22 cellular contexts compared by ENCODE assay signal in the genomic region with DNA sequence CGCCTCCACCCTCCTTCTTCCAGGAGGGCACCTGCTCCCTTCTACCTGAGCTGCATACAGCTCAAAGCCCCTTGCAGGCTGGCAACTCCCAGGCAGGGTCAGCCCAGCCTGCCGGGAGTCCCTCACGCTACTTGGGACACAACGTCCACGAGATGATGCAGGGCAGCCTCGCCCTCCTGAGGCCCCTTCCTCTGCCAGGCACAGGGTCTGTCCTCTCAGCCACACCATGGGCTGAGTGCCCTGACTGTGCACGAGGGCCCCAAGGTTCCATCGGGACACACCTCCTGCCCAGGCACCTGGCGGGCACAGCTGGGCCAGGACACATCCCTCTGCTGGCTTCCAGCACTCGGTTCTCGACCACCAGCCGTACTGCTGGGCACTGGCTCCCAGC. TPM values are rescaled to one million over a fixed set of nuclear protein-coding genes. Genes with fewer than 3 reads are reported as not detected.
DNase-seq lines count a peak whose midpoint lies in the region; ATAC-seq, FAIRE-seq and TF ChIP-seq lines count a peak whose summit lies in the region.
"Had no signal": no experiment of that assay in that cellular context is flagged by ENCODE, and none has a peak within 500 bp of the region (broad histone marks: within the 10 kb centered on the region; RNA-seq: fewer than 3 reads in every experiment).

No MANE protein-coding gene starts in this region.

- TF ChIP-seq EP300 in H1 (IDR thresholded peaks at IDR 0.05; ENCODE audit: borderline replicate concordance in 1 of 2, low read depth in 2 of 2, low read length in 2 of 2): no peak

- H2AK5ac ChIP-seq in H1 (ENCODE audit: low read depth, low read length): peak overlapping the region; percentile 39; the same call in 1 of the 2 replicates

- peaks cover 4% of the 10 kb centered on the region for H3K27me3 ChIP-seq in NT2/D1 (ENCODE audit: insufficient read depth, insufficient read length)
- peaks cover 0 to 7% (median 0%) of the 10 kb centered on the region in 4 experiments; a peak in 3 of 7 replicates for H3K27me3 ChIP-seq in H1 (replicated peaks in 1 of 4; ENCODE audit: control insufficient read depth in 3 of 4, extremely low read depth in 1 of 4, insufficient read depth in 3 of 4, low read length in 3 of 4)

- peaks cover 0 to 6% of the 10 kb centered on the region in 2 experiments for H4K20me1 ChIP-seq in H1 (replicated peaks in 1 of 2; ENCODE audit: control insufficient read depth in 1 of 2, insufficient read depth in 2 of 2, low read length in 2 of 2)

- H3K4me2 ChIP-seq in H1 (ENCODE audit: insufficient read depth in 1 of 2, low read depth in 2 of 2, low read length in 2 of 2): no peak overlapping the region

- H3K56ac ChIP-seq in H1 (replicated peaks; ENCODE audit: insufficient read length, low read depth, low read length): no peak overlapping the region

- no peak for TF ChIP-seq POLR2A in H1 (IDR thresholded peaks at IDR 0.05; ENCODE audit: control extremely low read depth in 1 of 2, low read depth in 2 of 2, low read length in 2 of 2)

- DNase-seq in activated T-cell treated with anti-CD3 and anti-CD28 coated beads, Interleukin-2, amount 50 U/mL, for 72 hours: no peak
- DNase-seq in activated T-cell treated with anti-CD3 and anti-CD28 coated beads, Interleukin-2, amount 50 U/mL, for 48 hours: no peak
- DNase-seq in NT2/D1 (ENCODE audit: low read depth, low spot score) (no peak), H1 (ENCODE audit: low read depth in 1 of 2, low spot score in 2 of 2) (no peak), RWPE1 (ENCODE audit: low spot score) (no peak), NCI-H2196 (lab: John Stamatoyannopoulos, UW; ENCODE audit: unreplicated experiment) (no peak)
- no peak for DNase-seq in stimulated activated effector memory CD8-positive, alpha-beta T cell treated with anti-CD3 and anti-CD28 coated beads, Interleukin-12 subunit alpha, Interleukin-12 subunit beta, amount 100 ng/mL, for 72 hours (ENCODE audit: low spot score in 2 of 2)
- DNase-seq: ACHN, Calu3, DMS79 treated with DMSO at 0.1 percent for 48 hours, KBM-7, NCI-H1105 treated with DMSO at 0.1 percent for 48 hours, NCI-H146, NCI-H2029, NCI-H446 treated with DMSO at 0.1 percent for 48 hours, NCI-H526, SHP77 treated with DMSO at 0.1 percent for 48 hours had no signal

- H3K27ac ChIP-seq in H1 (ENCODE audit: low read depth, low read length): no peak overlapping the region
- H3K27ac ChIP-seq in RWPE1: no peak overlapping the region
- H3K27ac ChIP-seq: 22Rv1 had no signal

- peaks cover 4% of the 10 kb centered on the region; the same call in 1 of the 2 replicates for H3K23me2 ChIP-seq in H1 (ENCODE audit: low read depth, low read length)

- no peak overlapping the region for H4K91ac ChIP-seq in H1 (replicated peaks; ENCODE audit: insufficient read length, low read length)

- no peak overlapping the region for H2BK15ac ChIP-seq in H1 (ENCODE audit: low read length)

- H2BK120ac ChIP-seq in H1 (replicated peaks; ENCODE audit: low read depth, low read length): no peak overlapping the region

- H2BK5ac ChIP-seq in H1 (ENCODE audit: low read depth, low read length): no peak overlapping the region

- no peak overlapping the region for H3K27ac Mint-ChIP-seq in activated T-cell treated with anti-CD3 and anti-CD28 coated beads, Interleukin-2, amount 50 U/mL, for 72 hours
- peak overlapping the region; percentile 89 for H3K27ac Mint-ChIP-seq in stimulated activated effector memory CD8-positive, alpha-beta T cell treated with anti-CD3 and anti-CD28 coated beads, Interleukin-12 subunit alpha, Interleukin-12 subunit beta, amount 100 ng/mL, for 72 hours

- H3K27me3 Mint-ChIP-seq in activated T-cell treated with anti-CD3 and anti-CD28 coated beads, Interleukin-2, amount 50 U/mL, for 72 hours (ENCODE audit: low read depth): no peaks in the 10 kb centered on the region

- no peak for TF ChIP-seq RAD21 in H1 (IDR thresholded peaks at IDR 0.05 in 1 of 2, conservative IDR thresholded peaks at IDR 0.05 in 1 of 2; ENCODE audit: low read depth in 2 of 2, low read length in 2 of 2)

- peak; percentile 7 to 19 for ATAC-seq in activated T-cell treated with anti-CD3 and anti-CD28 coated beads, Interleukin-2, amount 50 U/mL, for 72 hours (replicated peaks in 1 of 2)
- ATAC-seq in stimulated activated effector memory CD8-positive, alpha-beta T cell treated with anti-CD3 and anti-CD28 coated beads, Interleukin-12 subunit alpha, Interleukin-12 subunit beta, amount 100 ng/mL, for 72 hours: no peak

- no peak overlapping the region for H3K4me3 Mint-ChIP-seq in activated T-cell treated with anti-CD3 and anti-CD28 coated beads, Interleukin-2, amount 50 U/mL, for 72 hours
- peak overlapping the region; percentile 5 for H3K4me3 Mint-ChIP-seq in stimulated activated effector memory CD8-positive, alpha-beta T cell treated with anti-CD3 and anti-CD28 coated beads, Interleukin-12 subunit alpha, Interleukin-12 subunit beta, amount 100 ng/mL, for 72 hours

- POLR2A ChIA-PET in H1 (lab: Charles Lee; ENCODE audit: partially characterized antibody) (interaction anchor here (1.1 to 1.2 kb wide), 2 partner anchors 14 to 31 kb away, joined by 4 to 5 read pairs; partner anchors contain the start of gene ZC3H18), RWPE1 (lab: Yijun Ruan, JAX; ENCODE audit: low non-redundant PET) (no interaction called here)

- peaks cover 13% of the 10 kb centered on the region for H3K4me1 Mint-ChIP-seq in activated T-cell treated with anti-CD3 and anti-CD28 coated beads, Interleukin-2, amount 50 U/mL, for 72 hours (ENCODE audit: low read depth)
- H3K4me1 Mint-ChIP-seq in stimulated activated effector memory CD8-positive, alpha-beta T cell treated with anti-CD3 and anti-CD28 coated beads, Interleukin-12 subunit alpha, Interleukin-12 subunit beta, amount 100 ng/mL, for 72 hours: peaks cover 32% of the 10 kb centered on the region

- H3K36me3 Mint-ChIP-seq in activated T-cell treated with anti-CD3 and anti-CD28 coated beads, Interleukin-2, amount 50 U/mL, for 72 hours (ENCODE audit: insufficient read depth in 2 of 2): peaks cover 7 to 11% of the 10 kb centered on the region in 2 donors
- H3K36me3 Mint-ChIP-seq in stimulated activated effector memory CD8-positive, alpha-beta T cell treated with anti-CD3 and anti-CD28 coated beads, Interleukin-12 subunit alpha, Interleukin-12 subunit beta, amount 100 ng/mL, for 72 hours: peaks cover 47% of the 10 kb centered on the region
- H3K36me3 Mint-ChIP-seq: CD14-positive monocyte had no signal

- H2AFZ ChIP-seq in H1 (ENCODE audit: low read length): no peak overlapping the region

- H2BK12ac ChIP-seq in H1 (ENCODE audit: low read depth, low read length): 0 out of 2 replicates have a peak overlapping the region, but pooled peaks have one; percentile 50

- FAIRE-seq in H1 (lab: Jason Lieb, UNC): no peak
- FAIRE-seq: GM12892, H54 had no signal

- H3K4me1 ChIP-seq in NT2/D1 (ENCODE audit: insufficient read depth, insufficient read length) (peaks cover 41% of the 10 kb centered on the region), H1 (replicated peaks in 1 of 4; ENCODE audit: control insufficient read depth in 3 of 4, insufficient read depth in 4 of 4, low read length in 3 of 4) (peaks cover 0 to 16% (median 4%) of the 10 kb centered on the region in 4 experiments; a peak in 5 of 7 replicates)
- H3K4me1 ChIP-seq: BE2C had no signal

- H4K8ac ChIP-seq in H1 (ENCODE audit: extremely low read depth, insufficient read depth, low read length): peak overlapping the region; percentile 51; the same call in 1 of the 2 replicates

- H3K9ac ChIP-seq in NT2/D1 (ENCODE audit: insufficient read length, low read depth): peak overlapping the region; percentile 50
- H3K9ac ChIP-seq in H1 (replicated peaks in 1 of 4; ENCODE audit: extremely low read depth in 1 of 4, low read depth in 3 of 4, low read length in 3 of 4): no peak overlapping the region

- H3K14ac ChIP-seq in H1 (ENCODE audit: insufficient read length): no peak overlapping the region

- H3K4ac ChIP-seq in H1 (replicated peaks; ENCODE audit: insufficient read length, low read depth, low read length): no peak overlapping the region

- no peak overlapping the region for H3K18ac ChIP-seq in H1 (ENCODE audit: extremely low read depth, low read length)

- no peaks in the 10 kb centered on the region for H3K79me2 ChIP-seq in H1 (ENCODE audit: control insufficient read depth in 1 of 2, insufficient read depth in 2 of 2, low read length in 2 of 2)

- no peak overlapping the region for H3K4me3 ChIP-seq in NT2/D1 (ENCODE audit: insufficient read length, low read depth)
- no peak overlapping the region for H3K4me3 ChIP-seq in H1 (ENCODE audit: extremely low read depth in 1 of 4, insufficient read depth in 2 of 4, low read depth in 3 of 4, low read length in 4 of 4)

- no peak overlapping the region for H2BK20ac ChIP-seq in H1 (ENCODE audit: low read length)

- CTCF ChIA-PET in H1 (lab: Charles Lee; ENCODE audit: partially characterized antibody) (interaction anchor here (0.6 to 4.5 kb wide), 19 partner anchors 10 to 196 kb away, joined by 3 to 36 read pairs (median 5); partner anchors contain the start of gene ZC3H18), RWPE1 (lab: Yijun Ruan, JAX) (interaction anchor here (1.1 kb wide), 1 partner anchor 101 kb away, joined by 5 read pairs; no protein-coding TSS in a partner anchor)

- H3K9me3 Mint-ChIP-seq in activated T-cell treated with anti-CD3 and anti-CD28 coated beads, Interleukin-2, amount 50 U/mL, for 72 hours: peaks cover 5 to 10% of the 10 kb centered on the region in 2 donors
- H3K9me3 Mint-ChIP-seq in stimulated activated effector memory CD8-positive, alpha-beta T cell treated with anti-CD3 and anti-CD28 coated beads, Interleukin-12 subunit alpha, Interleukin-12 subunit beta, amount 100 ng/mL, for 72 hours: peaks cover 5% of the 10 kb centered on the region

- no peak overlapping the region for H4K5ac ChIP-seq in H1 (ENCODE audit: insufficient read length, low read depth, low read length)

- TF ChIP-seq CTCF in H1 (IDR thresholded peaks at IDR 0.05; ENCODE audit: control extremely low read depth in 1 of 3, insufficient read depth in 1 of 3, low read depth in 1 of 3, low read length in 3 of 3) (no peak), RWPE1 (conservative IDR thresholded peaks at IDR 0.05; ENCODE audit: low read depth) (no peak)

- peaks cover 23% of the 10 kb centered on the region for H3K9me3 ChIP-seq in NT2/D1 (ENCODE audit: insufficient read depth, low read length)
- peaks cover 8 to 13% of the 10 kb centered on the region in 2 experiments; a peak in 3 of 4 replicates for H3K9me3 ChIP-seq in H1 (ENCODE audit: insufficient read depth in 2 of 2, low read depth in 1 of 2, low read length in 1 of 2)

- H3K79me1 ChIP-seq in H1 (ENCODE audit: low read depth, low read length): no peaks in the 10 kb centered on the region

- H3K23ac ChIP-seq in H1 (ENCODE audit: insufficient read length): no peak overlapping the region

- H3K36me3 ChIP-seq in NT2/D1 (ENCODE audit: insufficient read depth, insufficient read length, low read length): peaks cover 9% of the 10 kb centered on the region
- H3K36me3 ChIP-seq in H1 (ENCODE audit: control insufficient read depth in 2 of 4, insufficient read depth in 4 of 4, low read length in 3 of 4): no peaks in the 10 kb centered on the region
- H3K36me3 ChIP-seq: BE2C had no signal

- 85% methylated on average over 11 of the region's 12 CpGs; no CpG with 5 or more reads in 1 of the 2 experiments for WGBS in H1 (ENCODE audit: extremely low coverage in 1 of 2, insufficient coverage in 1 of 2, insufficient read length in 1 of 2, insufficient replicate concordance in 2 of 2, low coverage in 1 of 2, low lambda C conversion rate in 2 of 2, missing lambda C conversion rate in 1 of 2), 2 experiments

RNA-seq across cellular contexts. Expression of gene ZC3H18, which starts 30.9 kb away (rescaled TPM):
- 10 to 100 TPM; 88.7 to 99.0 TPM for total RNA-seq in activated T-cell treated with anti-CD3 and anti-CD28 coated beads, Interleukin-2, amount 50 U/mL, for 72 hours
- total RNA-seq in H1 (2021; fragmentation: NEBNext Ultra II Directional; extraction: Animal tissue kit (Norgen Biotek cat#: 25700)): 70.3 and 73.2 TPM in 2 replicates
- polyA plus RNA-seq in H1 (2011; rRNA removed): 12.1 and 19.2 TPM in 2 replicates
- 17.0 TPM for polyA plus RNA-seq in H1 (2011; cell fraction: cytosol; rRNA removed)
- polyA plus RNA-seq in H1 (2011; cell fraction: nucleus; rRNA removed): 42.7 TPM
- polyA plus RNA-seq in H1 (2012, experiment 1 of 2): 44.2 to 48.4 TPM (median 46.4 TPM) in 4 replicates
- polyA plus RNA-seq in H1 (2012, experiment 2 of 2): 35.2 TPM
- polyA plus RNA-seq in H1 (2013, experiment 1 of 2): 47.2 TPM
- 44.5 TPM for polyA plus RNA-seq in H1 (2013, experiment 2 of 2)
- polyA minus RNA-seq in H1 (2011; rRNA and poly(A)+ RNA removed): 6.4 and 11.1 TPM in 2 replicates
- 19.7 TPM for polyA minus RNA-seq in H1 (2011; cell fraction: cytosol; rRNA and poly(A)+ RNA removed)
- 18.5 TPM for polyA minus RNA-seq in H1 (2011; cell fraction: nucleus; rRNA and poly(A)+ RNA removed)
